15 cellular contexts compared by ENCODE assay signal in genomic region chr1:109787211-109787844, GRCh38. TPM values are rescaled to one million over a fixed set of nuclear protein-coding genes. Genes with fewer than 3 reads are reported as not detected.
A peak's percentile ranks its signal among the peaks of the same experiment; 100 is the strongest.
DNase-seq lines count a peak whose midpoint lies in the region; ATAC-seq lines count a peak whose summit lies in the region.
"Had no signal": no experiment of that assay in that cellular context is flagged by ENCODE, and none has a peak within 500 bp of the region (broad histone marks: within the 10 kb centered on the region; RNA-seq: fewer than 3 reads in every experiment).

No MANE protein-coding gene starts in this region.

- H3K27me3 Mint-ChIP-seq in natural killer cell treated with Interleukin-12 subunit alpha and Interleukin-12 subunit beta and Interleukin-15 and Interleukin-18, amount 100 ng/mL, for 72 hours: peaks cover 10 to 20% of the 10 kb centered on the region in 2 donors
- peaks cover 0 to 4% of the 10 kb centered on the region in 2 donors for H3K27me3 Mint-ChIP-seq in stimulated activated naive B cell treated with anti-CD40 and anti-IgM and Interleukin-4, amounts not matched to agents 10 μg/mL and 1 μg/mL and 100 μg/mL, for 72 hours

- peaks cover 43 to 61% of the 10 kb centered on the region in 2 donors for H3K4me1 Mint-ChIP-seq in natural killer cell treated with Interleukin-12 subunit alpha and Interleukin-12 subunit beta and Interleukin-15 and Interleukin-18, amount 100 ng/mL, for 72 hours (ENCODE audit: low read depth in 2 of 2)
- H3K4me1 Mint-ChIP-seq in stimulated activated naive B cell treated with anti-CD40 and anti-IgM and Interleukin-4, amounts not matched to agents 10 μg/mL and 1 μg/mL and 100 μg/mL, for 72 hours: peaks cover 17 to 39% of the 10 kb centered on the region in 2 donors

- peak overlapping the region in 1 of 2 donors; percentile 55 for H3K27ac Mint-ChIP-seq in natural killer cell treated with Interleukin-12 subunit alpha and Interleukin-12 subunit beta and Interleukin-15 and Interleukin-18, amount 100 ng/mL, for 72 hours
- H3K27ac Mint-ChIP-seq in stimulated activated naive B cell treated with anti-CD40 and anti-IgM and Interleukin-4, amounts not matched to agents 10 μg/mL and 1 μg/mL and 100 μg/mL, for 72 hours: no peak overlapping the region
- H3K27ac Mint-ChIP-seq: naive B cell had no signal

- H3K4me3 Mint-ChIP-seq in natural killer cell treated with Interleukin-12 subunit alpha and Interleukin-12 subunit beta and Interleukin-15 and Interleukin-18, amount 100 ng/mL, for 72 hours: peak overlapping the region; percentile 63
- no peak overlapping the region for H3K4me3 Mint-ChIP-seq in stimulated activated naive B cell treated with anti-CD40 and anti-IgM and Interleukin-4, amounts not matched to agents 10 μg/mL and 1 μg/mL and 100 μg/mL, for 72 hours
- H3K4me3 Mint-ChIP-seq: naive B cell had no signal

- H3K9ac ChIP-seq in duodenal mucosa (ENCODE audit: low read depth in 1 of 2, low read length in 2 of 2): no peak overlapping the region

- no peak for ATAC-seq in natural killer cell treated with Interleukin-12 subunit alpha and Interleukin-12 subunit beta and Interleukin-15 and Interleukin-18, amount 100 ng/mL, for 72 hours
- no peak for ATAC-seq in stimulated activated naive B cell treated with anti-CD40 and anti-IgM and Interleukin-4, amounts not matched to agents 10 μg/mL and 1 μg/mL and 100 μg/mL, for 72 hours (replicated peaks)
- ATAC-seq: stimulated activated naive CD8-positive, alpha-beta T cell treated with anti-CD3 and anti-CD28 coated beads, Interleukin-15, Interleukin-2, amounts not matched to agents 100 U/mL and 50 U/mL, for 24 hours had no signal

- no peaks in the 10 kb centered on the region for H3K36me3 Mint-ChIP-seq in natural killer cell treated with Interleukin-12 subunit alpha and Interleukin-12 subunit beta and Interleukin-15 and Interleukin-18, amount 100 ng/mL, for 72 hours
- no peaks in the 10 kb centered on the region for H3K36me3 Mint-ChIP-seq in stimulated activated naive B cell treated with anti-CD40 and anti-IgM and Interleukin-4, amounts not matched to agents 10 μg/mL and 1 μg/mL and 100 μg/mL, for 72 hours
- H3K36me3 Mint-ChIP-seq: naive B cell had no signal

- no peaks in the 10 kb centered on the region for H3K36me3 ChIP-seq in duodenal mucosa (ENCODE audit: control insufficient read depth in 1 of 2, insufficient read depth in 2 of 2, low read length in 2 of 2)

- DNase-seq in EL: peak; percentile 50
- DNase-seq in LoVo (ENCODE audit: low spot score): peak; percentile 25
- DNase-seq in natural killer cell treated with Interleukin-12 subunit alpha and Interleukin-12 subunit beta and Interleukin-15 and Interleukin-18, amount 100 ng/mL, for 72 hours (ENCODE audit: low spot score): no peak
- no peak for DNase-seq in H4 (ENCODE audit: low spot score)
- no peak for DNase-seq in AG08395 (ENCODE audit: low spot score)
- DNase-seq in NCI-H774 (lab: John Stamatoyannopoulos, UW): no peak
- no peak for DNase-seq in stimulated activated naive B cell treated with anti-CD40 and anti-IgM and Interleukin-4, amounts not matched to agents 10 μg/mL and 1 μg/mL and 100 μg/mL, for 72 hours
- DNase-seq: effector CD4-positive, alpha-beta T cell; naive B cell; stimulated activated naive CD8-positive, alpha-beta T cell treated with anti-CD3 and anti-CD28 coated beads, Interleukin-15, Interleukin-2, amounts not matched to agents 100 U/mL and 50 U/mL, for 24 hours had no signal

- peak overlapping the region; percentile 28 for H3K27ac ChIP-seq in duodenal mucosa (ENCODE audit: low read depth, low read length)
- H3K27ac ChIP-seq: SK-N-MC, VCaP had no signal

- H3K9me3 ChIP-seq in duodenal mucosa (ENCODE audit: control insufficient read depth in 1 of 2, low read length in 2 of 2): no peaks in the 10 kb centered on the region

- H3K4me1 ChIP-seq in duodenal mucosa (ENCODE audit: control insufficient read depth in 1 of 2, insufficient read depth in 2 of 2, low read length in 2 of 2): peaks cover 56 to 67% of the 10 kb centered on the region in 2 donors

- H3K27me3 ChIP-seq in duodenal mucosa (ENCODE audit: control insufficient read depth in 1 of 2, insufficient read depth in 2 of 2, low read length in 2 of 2): no peaks in the 10 kb centered on the region

- H3K9me3 Mint-ChIP-seq in natural killer cell treated with Interleukin-12 subunit alpha and Interleukin-12 subunit beta and Interleukin-15 and Interleukin-18, amount 100 ng/mL, for 72 hours: no peaks in the 10 kb centered on the region
- no peaks in the 10 kb centered on the region for H3K9me3 Mint-ChIP-seq in stimulated activated naive B cell treated with anti-CD40 and anti-IgM and Interleukin-4, amounts not matched to agents 10 μg/mL and 1 μg/mL and 100 μg/mL, for 72 hours
- H3K9me3 Mint-ChIP-seq: naive B cell had no signal

- no peak overlapping the region for H3K4me3 ChIP-seq in duodenal mucosa (ENCODE audit: low read depth in 1 of 2, low read length in 2 of 2)
- H3K4me3 ChIP-seq: SK-N-MC had no signal

RNA-seq across cellular contexts. Expression of gene EPS8L3, which starts 23.6 kb away (rescaled TPM):
- not detected for total RNA-seq in natural killer cell treated with Interleukin-12 subunit alpha and Interleukin-12 subunit beta and Interleukin-15 and Interleukin-18, amount 100 ng/mL, for 72 hours
- not detected in 2 replicates for total RNA-seq in H4 (2014; rRNA removed; shearing (Covaris generic))
- total RNA-seq: Daoy, renal cortical epithelial cell had no signal

RNA-seq across cellular contexts. Expression of gene GSTM3, which starts 46.5 kb away (rescaled TPM):
- 1 to 10 TPM; 2.3 to 4.0 TPM for total RNA-seq in natural killer cell treated with Interleukin-12 subunit alpha and Interleukin-12 subunit beta and Interleukin-15 and Interleukin-18, amount 100 ng/mL, for 72 hours
- 228 and 275 TPM in 2 replicates for total RNA-seq in H4 (2014; rRNA removed; shearing (Covaris generic))

Comparison
In these comparisons a context has a peak if more than half of its experiments do, and no peak if none do; other contexts are left out.
1. DNase-seq: peak in EL (single experiment) and LoVo (single experiment); none in natural killer cell treated with Interleukin-12 subunit alpha and Interleukin-12 subunit beta and Interleukin-15 and Interleukin-18, amount 100 ng/mL, for 72 hours (single experiment), H4 (single experiment), AG08395 (single experiment), NCI-H774 (single experiment) and stimulated activated naive B cell treated with anti-CD40 and anti-IgM and Interleukin-4, amounts not matched to agents 10 μg/mL and 1 μg/mL and 100 μg/mL, for 72 hours (single experiment).
2. RNA of gene GSTM3, which starts 46.5 kb away (total RNA-seq): 228 to 275 TPM in H4; 2.3 to 4.0 TPM in natural killer cell treated with Interleukin-12 subunit alpha and Interleukin-12 subunit beta and Interleukin-15 and Interleukin-18, amount 100 ng/mL, for 72 hours; every median in the first group is over 10 times any median in the second.